In the genomic region with DNA sequence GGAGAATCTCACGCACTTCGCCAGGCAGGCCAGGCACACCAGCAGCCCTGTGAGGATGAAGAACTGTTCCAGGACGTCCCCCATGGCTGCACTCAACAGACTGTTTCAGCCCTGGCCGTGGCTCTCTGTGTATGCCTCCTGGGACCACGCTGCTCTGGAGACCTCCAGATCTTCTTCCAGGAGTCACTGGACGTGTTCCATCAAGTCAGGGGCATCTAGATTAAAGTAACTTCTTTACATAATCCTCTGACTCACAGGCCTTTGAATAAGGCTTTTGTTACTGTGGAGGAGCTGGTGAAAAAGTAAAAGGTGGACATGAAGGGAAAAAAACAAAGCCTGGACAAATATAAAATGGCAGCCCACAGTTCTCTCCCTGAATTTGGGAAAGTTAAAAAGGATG, we compare ENCODE assay signal across 16 cellular contexts. TPM values are rescaled to one million over a fixed set of nuclear protein-coding genes. Genes with fewer than 3 reads are reported as not detected.
"Had no signal": no experiment of that assay in that cellular context is flagged by ENCODE, and none has a peak within 500 bp of the region (broad histone marks: within the 10 kb centered on the region; RNA-seq: fewer than 3 reads in every experiment).

HSD17B3 (minus strand) TSS at position 156 of the 400 bp plus-strand sequence; CDS start at position 84, 72 bp downstream.

- DNase-seq: activated CD4-positive, alpha-beta memory T cell treated with anti-CD3 and anti-CD28 coated beads for 36 hours; activated CD4-positive, alpha-beta T cell treated with anti-CD3 and anti-CD28 coated beads for 36 hours; activated CD8-positive, alpha-beta memory T cell treated with anti-CD3 and anti-CD28 coated beads, Interleukin-2, amount 10 ng/mL, durations not matched to agents 7 days and 5 days; activated naive CD4-positive, alpha-beta T cell treated with anti-CD3 and anti-CD28 coated beads, Interleukin-2, amount 50 U/mL, for 16 hours; activated T-cell treated with anti-CD3 and anti-CD28 coated beads, Interleukin-2, amount 50 U/mL, for 1 hour; body of pancreas; foreskin melanocyte; stimulated activated CD4-positive, alpha-beta T cell treated with anti-CD3 and anti-CD28 coated beads, Interleukin-1b, Interleukin-23, amount 100 ng/mL, for 48 hours had no signal

- H3K36me3 ChIP-seq: prostate gland, tibial nerve had no signal

- ATAC-seq: activated CD4-positive, alpha-beta T cell treated with anti-CD3 and anti-CD28 coated beads for 36 hours; activated CD8-positive, alpha-beta memory T cell treated with anti-CD3 and anti-CD28 coated beads, Interleukin-2, amount 10 ng/mL, durations not matched to agents 7 days and 5 days; body of pancreas; sciatic nerve; stimulated activated effector memory CD8-positive, alpha-beta T cell treated with anti-CD3 and anti-CD28 coated beads, Interleukin-12 subunit alpha, Interleukin-12 subunit beta, amount 100 ng/mL, for 72 hours had no signal

- H3K27ac ChIP-seq: body of pancreas, coronary artery, prostate gland, tibial nerve, VCaP had no signal

- H3K27me3 ChIP-seq: body of pancreas, tibial nerve had no signal

- H3K9me3 ChIP-seq: body of pancreas, prostate gland had no signal

- H3K4me3 ChIP-seq: body of pancreas, coronary artery, prostate gland, tibial nerve had no signal

- H3K4me1 ChIP-seq: body of pancreas, prostate gland, tibial nerve had no signal

RNA-seq across cellular contexts. Expression of gene HSD17B3, which starts in this region (rescaled TPM):
- total RNA-seq: activated CD4-positive, alpha-beta memory T cell treated with anti-CD3 and anti-CD28 coated beads for 36 hours; activated CD4-positive, alpha-beta T cell treated with anti-CD3 and anti-CD28 coated beads for 36 hours; activated T-helper 2 cell treated with anti-CD3 and anti-CD28 coated beads, Interferon-gamma antibody, Interleukin-2, Interleukin-4, amounts not matched to agents 10 μg/mL and 5 μg/mL and 100 μg/mL, durations not matched to agents 14 hours and 24 hours and 36 hours; T-helper 1 cell treated with Interleukin-12 subunit alpha and Interleukin-12 subunit beta and Interleukin-4 antibody, amounts not matched to agents 30 ng/mL and 1 ng/mL, for 36 hours had no signal
